ENCODE assay signal across 8 cellular contexts in the genomic region with DNA sequence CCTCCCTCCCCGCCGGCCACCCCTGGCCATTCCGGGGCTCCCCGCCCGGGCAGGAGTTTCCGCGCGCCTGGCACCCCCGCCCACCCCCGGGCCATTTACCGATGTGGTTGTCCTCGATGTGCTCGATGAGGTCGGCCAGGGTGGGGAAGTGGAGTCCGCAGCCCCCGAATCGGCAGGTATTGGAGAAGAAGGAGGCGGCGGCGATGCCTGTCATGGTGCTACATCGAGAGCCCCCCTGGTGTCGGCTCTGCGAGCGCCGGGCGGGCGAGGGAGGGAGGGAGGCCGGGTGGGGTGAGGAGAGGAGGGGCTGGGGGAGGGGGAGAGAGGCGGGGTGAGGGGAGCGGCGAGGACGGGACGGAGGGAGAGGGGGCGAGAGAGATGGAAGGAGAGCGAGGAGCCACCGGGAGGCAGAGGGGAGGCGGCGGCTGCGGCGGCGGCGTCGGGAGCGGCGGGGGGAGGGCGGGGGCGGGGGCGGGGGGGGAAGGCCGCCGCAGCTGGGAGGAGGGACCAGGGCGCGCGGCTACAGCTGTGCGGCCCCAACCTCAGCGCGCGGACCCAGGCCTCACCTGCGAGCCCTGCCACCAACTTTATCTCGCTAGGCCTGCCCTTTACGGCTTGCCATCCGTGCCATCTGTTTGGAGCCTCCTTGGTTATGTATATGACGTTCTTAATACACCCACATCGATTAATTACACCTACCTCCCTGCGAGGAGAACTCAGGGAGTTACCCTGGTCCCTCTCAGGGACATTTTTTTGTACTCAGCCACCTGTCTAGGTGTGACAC. TPM values are rescaled to one million over a fixed set of nuclear protein-coding genes. Genes with fewer than 3 reads are reported as not detected.
DNase-seq lines count a peak whose midpoint lies in the region; ATAC-seq and TF ChIP-seq lines count a peak whose summit lies in the region.

TSS of gene JAZF1 (minus strand) at position 432 of the 784 bp plus-strand sequence.

- H3K27ac ChIP-seq in effector memory CD4-positive, alpha-beta T cell (ENCODE audit: insufficient read depth, low read length, poor library complexity, severe bottlenecking), result peak within 1 kb of the TSS; percentile 71
- peak within 1 kb of the TSS; percentile 85 to 96 for H3K27ac ChIP-seq in lung (ENCODE audit: low read depth in 1 of 2, low read length in 1 of 2)

- TF ChIP-seq CTCF in lung (IDR thresholded peaks at IDR 0.05; ENCODE audit: control extremely low read depth, extremely low read depth), result no peak

- ATAC-seq in lung (ENCODE audit: insufficient read depth, low FRiP score) (peak; percentile 43), GM21529 (IDR thresholded peaks at IDR 0.05; ENCODE audit: unreplicated experiment) (no peak)

- WGBS in lung, 2 donors, result 1% methylated on average over 28 to 61 of the region's 64 CpGs

- DNase-seq in DMS79 treated with DMSO at 0.1 percent for 48 hours (lab: John Stamatoyannopoulos, UW) (peak; percentile 8), DMS79 (lab: John Stamatoyannopoulos, UW) (no peak), NCI-H510A treated with DMSO at 0.1 percent for 48 hours (lab: John Stamatoyannopoulos, UW) (peak; percentile 84), lung (ENCODE audit: low spot score) (peak; percentile 50)
- peak; percentile 85 for DNase-seq in activated CD8-positive, alpha-beta memory T cell treated with anti-CD3 and anti-CD28 coated beads for 24 hours
- DNase-seq in effector memory CD4-positive, alpha-beta T cell, result peak; percentile 41 to 44 (median 44)
- DNase-seq in stimulated activated CD4-positive, alpha-beta T cell treated with anti-CD3 and anti-CD28 coated beads, TNF-alpha, amount 100 ng/mL, for 1 hour (ENCODE audit: low read depth in 3 of 3, low spot score in 1 of 3), result peak; percentile 6 to 38 (median 17)

- H3K36me3 ChIP-seq in effector memory CD4-positive, alpha-beta T cell (ENCODE audit: control insufficient read depth, insufficient read depth, low read length), result no peaks in the 10 kb centered on the region
- H3K36me3 ChIP-seq in lung (ENCODE audit: control insufficient read depth in 2 of 2, insufficient read depth in 2 of 2, low read length in 2 of 2), result no peaks in the 10 kb centered on the region

- no peaks in the 10 kb centered on the region for H3K4me1 ChIP-seq in effector memory CD4-positive, alpha-beta T cell (ENCODE audit: control insufficient read depth, insufficient read depth, low read length, poor library complexity, severe bottlenecking)
- H3K4me1 ChIP-seq in lung (ENCODE audit: control insufficient read depth in 2 of 2, insufficient read depth in 2 of 2, low read length in 2 of 2), result peaks cover 2 to 3% of the 10 kb centered on the region in 2 donors

- no peaks in the 10 kb centered on the region for H3K9me3 ChIP-seq in effector memory CD4-positive, alpha-beta T cell (ENCODE audit: control insufficient read depth, low read length)
- H3K9me3 ChIP-seq in lung (ENCODE audit: control insufficient read depth in 2 of 2, insufficient read depth in 1 of 2, low read length in 1 of 2), result no peaks in the 10 kb centered on the region

- peak within 1 kb of the TSS; percentile 74 for H3K4me3 ChIP-seq in effector memory CD4-positive, alpha-beta T cell (ENCODE audit: insufficient read depth, low read depth, low read length, poor library complexity, severe bottlenecking)
- peak within 1 kb of the TSS; percentile 93 for H3K4me3 ChIP-seq in lung

- no peaks in the 10 kb centered on the region for H3K27me3 ChIP-seq in effector memory CD4-positive, alpha-beta T cell (replicated peaks; ENCODE audit: control insufficient read depth, insufficient read depth, low read length, poor library complexity, severe bottlenecking)
- H3K27me3 ChIP-seq in lung (ENCODE audit: control insufficient read depth, insufficient read depth), result no peaks in the 10 kb centered on the region

RNA-seq across cellular contexts. Expression of gene JAZF1, which starts in this region (rescaled TPM):
- 10 to 100 TPM; 14.6 to 16.5 TPM for total RNA-seq in lung
- polyA plus RNA-seq in lung, result 1 to 10 TPM; 5.2 to 6.9 TPM
